ENCODE assay signal across 7 cellular contexts in genomic region chr5:181241393-181241975, GRCh38. TPM values are rescaled to one million over a fixed set of nuclear protein-coding genes. Genes with fewer than 3 reads are reported as not detected.
DNase-seq lines count a peak whose midpoint lies in the region; ATAC-seq and TF ChIP-seq lines count a peak whose summit lies in the region.

No MANE protein-coding gene starts in this region.

- DNase-seq in HCEC 1CT (peak; percentile 88), T-helper 2 cell (peak in 3 of 5 experiments; percentile 28 to 84 (median 40)), gastrocnemius medialis (peak in 1 of 2 donors; percentile 75), pons (ENCODE audit: low spot score) (no peak)

- intact Hi-C loops in gastrocnemius medialis (cut with DNase I; ENCODE audit: low total_unique reads), result loop anchor here (5.0 kb wide), 2 partner anchors 34 to 1509 kb away; partner anchors contain the start of genes MAML1 and TRIM7

- in situ Hi-C loops in gastrocnemius medialis (cut with MboI; ENCODE audit: low sequenced_read_pairs in 4 of 4), result no loop called here

- no peaks in the 10 kb centered on the region for H3K27me3 ChIP-seq in gastrocnemius medialis

- no peaks in the 10 kb centered on the region for H3K9me3 ChIP-seq in gastrocnemius medialis

- ATAC-seq in esophagus mucosa (peak; percentile 46), gastrocnemius medialis (peak; percentile 12 to 43), GM18907 (IDR thresholded peaks at IDR 0.05; ENCODE audit: unreplicated experiment) (no peak), GM18870 (IDR thresholded peaks at IDR 0.05; ENCODE audit: unreplicated experiment) (no peak)

- peak overlapping the region; percentile 76 to 96 (median 80) for H3K4me3 ChIP-seq in gastrocnemius medialis

- H3K4me1 ChIP-seq in gastrocnemius medialis, result peaks cover 28 to 38% of the 10 kb centered on the region in 2 donors

- no peak for TF ChIP-seq POLR2A in gastrocnemius medialis (IDR thresholded peaks at IDR 0.05)

- peak overlapping the region; percentile 94 to 99 (median 96) for H3K27ac ChIP-seq in gastrocnemius medialis

- no peak for TF ChIP-seq CTCF in gastrocnemius medialis (IDR thresholded peaks at IDR 0.05 in 4 of 5, conservative IDR thresholded peaks at IDR 0.05 in 1 of 5)

- H3K36me3 ChIP-seq in gastrocnemius medialis, result peaks cover 6 to 58% of the 10 kb centered on the region in 2 donors

RNA-seq across cellular contexts. Expression of gene RACK1, which starts 2.2 kb away (rescaled TPM):
- total RNA-seq in esophagus mucosa (1,941 TPM), gastrocnemius medialis (1,000 to 10,000 TPM; 1,697 to 2,187 (median 1,957) TPM)

RNA-seq across cellular contexts. Expression of gene TRIM41, which starts 18.4 kb away (rescaled TPM):
- total RNA-seq in esophagus mucosa, result 16.4 TPM
- 10 to 100 TPM; 15.6 to 23.5 (median 21.6) TPM for total RNA-seq in gastrocnemius medialis

RNA-seq across cellular contexts. Expression of gene TRIM52, which starts 19.5 kb away (rescaled TPM):
- total RNA-seq in esophagus mucosa (2.7 TPM), gastrocnemius medialis (1 to 10 TPM; 1.3 to 4.9 (median 3.4) TPM)

RNA-seq across cellular contexts. Expression of gene TRIM7, which starts 36.5 kb away (rescaled TPM):
- 36.9 TPM for total RNA-seq in esophagus mucosa
- total RNA-seq in gastrocnemius medialis, result 10 to 100 TPM; 27.9 to 58.4 (median 47.1) TPM

Comparison
In these comparisons a context has a peak if more than half of its experiments do, and no peak if none do; other contexts are left out.
1. ATAC-seq: peak in esophagus mucosa (single experiment) and gastrocnemius medialis (2 of 2); none in GM18907 (single experiment) and GM18870 (single experiment).